8 cellular contexts compared by ENCODE assay signal in the genomic region with DNA sequence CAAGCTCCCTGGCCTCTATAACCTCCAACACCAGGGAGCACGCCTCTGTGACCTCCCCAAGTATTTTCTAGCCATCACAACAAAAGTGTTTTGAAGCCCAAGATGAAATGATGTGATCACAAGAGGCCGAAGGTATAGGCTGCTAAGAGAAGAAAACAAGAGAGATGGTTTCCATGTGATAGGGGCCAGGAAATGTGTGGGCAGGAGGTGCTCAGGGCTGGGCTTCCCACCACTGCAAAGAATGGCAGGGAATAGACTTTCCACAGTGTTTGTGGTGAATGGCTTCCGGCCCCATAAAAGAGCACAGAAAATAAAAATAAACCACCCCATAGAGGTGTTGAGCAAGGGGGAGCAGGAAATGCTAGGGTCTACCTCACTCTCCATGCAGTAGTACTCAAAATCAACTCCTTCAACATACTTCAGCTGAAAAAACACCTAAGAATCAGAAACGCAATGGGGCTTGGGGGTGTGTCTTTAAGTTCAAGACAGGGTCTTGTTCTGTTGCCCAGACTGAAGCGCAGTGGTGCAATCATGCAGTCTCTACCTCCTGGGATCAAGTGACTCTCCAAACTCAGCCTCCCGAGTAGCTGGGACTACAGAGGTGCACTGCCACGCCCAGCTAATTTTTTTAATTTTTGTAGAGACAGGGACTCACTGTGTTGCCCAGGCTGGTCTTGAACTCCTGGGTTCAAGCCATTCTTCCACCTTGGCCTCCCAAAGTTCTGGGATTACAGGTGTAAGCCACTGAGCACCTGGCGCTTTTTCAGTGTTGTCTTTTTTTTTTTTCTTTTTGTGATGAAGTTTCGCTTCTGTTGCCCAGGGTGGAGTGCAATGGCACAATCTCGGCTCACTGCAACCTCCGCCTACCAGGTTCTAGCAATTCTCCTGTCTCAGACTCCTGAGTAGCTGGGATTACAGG. TPM values are rescaled to one million over a fixed set of nuclear protein-coding genes. Genes with fewer than 3 reads are reported as not detected.
DNase-seq lines count a peak whose midpoint lies in the region; ATAC-seq and TF ChIP-seq lines count a peak whose summit lies in the region.

No MANE protein-coding gene starts in this region.

- DNase-seq in CD8-positive, alpha-beta T cell, result peak; percentile 42 to 86 (median 72)
- DNase-seq in NAMALWA (ENCODE audit: low spot score) (peak; percentile 34), mesothelial cell of epicardium (ENCODE audit: low spot score in 2 of 2, unreplicated experiment in 2 of 2) (no peak), RWPE1 (ENCODE audit: low spot score) (no peak), omental fat pad (ENCODE audit: low spot score) (no peak)
- DNase-seq in activated T-cell treated with anti-CD3 and anti-CD28 coated beads, Interleukin-2, amount 50 U/mL, for 4 hours, result peak; percentile 63

- ATAC-seq in CD8-positive, alpha-beta T cell, result peak; percentile 69
- ATAC-seq in activated T-cell treated with anti-CD3 and anti-CD28 coated beads, Interleukin-2, amount 50 U/mL, for 4 hours, result peak; percentile 33 to 35
- ATAC-seq in GM18858 (IDR thresholded peaks at IDR 0.05; ENCODE audit: unreplicated experiment), result no peak
- ATAC-seq in HG02571 (IDR thresholded peaks at IDR 0.05; ENCODE audit: unreplicated experiment), result no peak
- ATAC-seq in omental fat pad (ENCODE audit: low FRiP score), result no peak

- H3K36me3 ChIP-seq in CD8-positive, alpha-beta T cell (ENCODE audit: insufficient read depth, low read length), result no peaks in the 10 kb centered on the region

- intact Hi-C loops in CD8-positive, alpha-beta T cell (cut with DNase I, micrococcal nuclease), result loop anchor here (1.0 to 10.0 kb wide), 5 partner anchors 8 to 743 kb away; a partner anchor contains a TSS

- H3K27ac ChIP-seq in CD8-positive, alpha-beta T cell (ENCODE audit: low read depth, low read length), result peak overlapping the region; percentile 61
- H3K27ac ChIP-seq in RWPE1, result no peak overlapping the region

- POLR2A ChIA-PET in CD8-positive, alpha-beta T cell (lab: Charles Lee), result interaction anchor here (0.7 to 5.2 kb wide), 27 partner anchors 8 to 709 kb away, joined by 3 to 145 read pairs (median 4); a partner anchor contains a TSS
- POLR2A ChIA-PET in RWPE1 (lab: Yijun Ruan, JAX; ENCODE audit: low non-redundant PET), result no interaction called here

- CTCF ChIA-PET in CD8-positive, alpha-beta T cell (lab: Charles Lee), result interaction anchor here (0.9 to 14.3 kb wide), 15 partner anchors 10 to 710 kb away, joined by 3 to 408 read pairs (median 5); a partner anchor contains a TSS
- CTCF ChIA-PET in RWPE1 (lab: Yijun Ruan, JAX), result interaction anchor here (0.5 to 0.6 kb wide), 2 partner anchors 13 to 291 kb away, joined by 3 read pairs; no protein-coding TSS in a partner anchor

- TF ChIP-seq CTCF in CD8-positive, alpha-beta T cell (IDR thresholded peaks at IDR 0.05), result no peak
- TF ChIP-seq CTCF in mesothelial cell of epicardium (IDR thresholded peaks at IDR 0.05; ENCODE audit: unreplicated experiment), result no peak
- TF ChIP-seq CTCF in RWPE1 (conservative IDR thresholded peaks at IDR 0.05; ENCODE audit: low read depth), result no peak
- no peak for TF ChIP-seq CTCF in omental fat pad (IDR thresholded peaks at IDR 0.05)

- no peaks in the 10 kb centered on the region for H3K27me3 ChIP-seq in CD8-positive, alpha-beta T cell (ENCODE audit: insufficient read depth, low read length)

- H3K4me1 Mint-ChIP-seq in CD8-positive, alpha-beta T cell (ENCODE audit: low read depth), result peaks cover 95% of the 10 kb centered on the region
- peaks cover 96% of the 10 kb centered on the region for H3K4me1 Mint-ChIP-seq in activated T-cell treated with anti-CD3 and anti-CD28 coated beads, Interleukin-2, amount 50 U/mL, for 4 hours (ENCODE audit: low read depth)
- peaks cover 11% of the 10 kb centered on the region for H3K4me1 Mint-ChIP-seq in mesothelial cell of epicardium

- H3K9me3 ChIP-seq in CD8-positive, alpha-beta T cell (ENCODE audit: low read length), result no peaks in the 10 kb centered on the region

- peaks cover 96% of the 10 kb centered on the region for H3K4me1 ChIP-seq in CD8-positive, alpha-beta T cell (ENCODE audit: insufficient read depth, low read length)

- H3K9me3 Mint-ChIP-seq in CD8-positive, alpha-beta T cell, result no peaks in the 10 kb centered on the region
- H3K9me3 Mint-ChIP-seq in activated T-cell treated with anti-CD3 and anti-CD28 coated beads, Interleukin-2, amount 50 U/mL, for 4 hours, result no peaks in the 10 kb centered on the region
- H3K9me3 Mint-ChIP-seq in mesothelial cell of epicardium, result no peaks in the 10 kb centered on the region

- H3K4me3 Mint-ChIP-seq in CD8-positive, alpha-beta T cell, result peak overlapping the region; percentile 53
- H3K4me3 Mint-ChIP-seq in activated T-cell treated with anti-CD3 and anti-CD28 coated beads, Interleukin-2, amount 50 U/mL, for 4 hours, result peak overlapping the region; percentile 73
- H3K4me3 Mint-ChIP-seq in mesothelial cell of epicardium, result no peak overlapping the region

- H3K27me3 Mint-ChIP-seq in CD8-positive, alpha-beta T cell (ENCODE audit: low read depth), result no peaks in the 10 kb centered on the region
- H3K27me3 Mint-ChIP-seq in activated T-cell treated with anti-CD3 and anti-CD28 coated beads, Interleukin-2, amount 50 U/mL, for 4 hours (ENCODE audit: low read depth), result no peaks in the 10 kb centered on the region
- H3K27me3 Mint-ChIP-seq in mesothelial cell of epicardium (ENCODE audit: low read depth), result no peaks in the 10 kb centered on the region

- H3K36me3 Mint-ChIP-seq in CD8-positive, alpha-beta T cell, result peaks cover 16% of the 10 kb centered on the region
- peaks cover 18% of the 10 kb centered on the region for H3K36me3 Mint-ChIP-seq in activated T-cell treated with anti-CD3 and anti-CD28 coated beads, Interleukin-2, amount 50 U/mL, for 4 hours (ENCODE audit: insufficient read depth)
- peaks cover 6% of the 10 kb centered on the region for H3K36me3 Mint-ChIP-seq in mesothelial cell of epicardium

- peak overlapping the region; percentile 98 for H3K27ac Mint-ChIP-seq in CD8-positive, alpha-beta T cell
- H3K27ac Mint-ChIP-seq in mesothelial cell of epicardium, result peak overlapping the region; percentile 41

- H3K4me3 ChIP-seq in CD8-positive, alpha-beta T cell (ENCODE audit: low read depth, low read length), result peak overlapping the region; percentile 17

RNA-seq across cellular contexts. Expression of a gene that starts 27.1 kb away (rescaled TPM):
- 10 to 100 TPM; 27.2 to 35.6 TPM for total RNA-seq in CD8-positive, alpha-beta T cell
- total RNA-seq in activated T-cell treated with anti-CD3 and anti-CD28 coated beads, Interleukin-2, amount 50 U/mL, for 4 hours, result 100 to 1,000 TPM; 287 to 323 (median 300) TPM
- 140 to 141 TPM (median 141 TPM) in 3 replicates for total RNA-seq in mesothelial cell of epicardium
- total RNA-seq in omental fat pad, result 100 to 1,000 TPM; 156 to 272 (median 244) TPM

RNA-seq across cellular contexts. Expression of a gene that starts 36.2 kb away (rescaled TPM):
- total RNA-seq in CD8-positive, alpha-beta T cell, result 1 to 10 TPM; 7.9 to 8.3 TPM
- 1 to 10 TPM; 1.9 to 3.9 (median 2.1) TPM for total RNA-seq in activated T-cell treated with anti-CD3 and anti-CD28 coated beads, Interleukin-2, amount 50 U/mL, for 4 hours
- total RNA-seq in mesothelial cell of epicardium (28.2 to 29.3 TPM (median 28.4 TPM) in 3 replicates), omental fat pad (10 to 100 TPM; 14.9 to 33.5 (median 21.1) TPM)

Comparison
In these comparisons a context has a peak if more than half of its experiments do, and no peak if none do; other contexts are left out.
1. ATAC-seq: peak in CD8-positive, alpha-beta T cell (single experiment) and activated T-cell treated with anti-CD3 and anti-CD28 coated beads, Interleukin-2, amount 50 U/mL, for 4 hours (2 of 2); none in GM18858 (single experiment), HG02571 (single experiment) and omental fat pad (single experiment).
2. DNase-seq: peak in CD8-positive, alpha-beta T cell (7 of 7), NAMALWA (single experiment) and activated T-cell treated with anti-CD3 and anti-CD28 coated beads, Interleukin-2, amount 50 U/mL, for 4 hours (single experiment); none in mesothelial cell of epicardium (0 of 2), RWPE1 (single experiment) and omental fat pad (single experiment).